In the genomic region with DNA sequence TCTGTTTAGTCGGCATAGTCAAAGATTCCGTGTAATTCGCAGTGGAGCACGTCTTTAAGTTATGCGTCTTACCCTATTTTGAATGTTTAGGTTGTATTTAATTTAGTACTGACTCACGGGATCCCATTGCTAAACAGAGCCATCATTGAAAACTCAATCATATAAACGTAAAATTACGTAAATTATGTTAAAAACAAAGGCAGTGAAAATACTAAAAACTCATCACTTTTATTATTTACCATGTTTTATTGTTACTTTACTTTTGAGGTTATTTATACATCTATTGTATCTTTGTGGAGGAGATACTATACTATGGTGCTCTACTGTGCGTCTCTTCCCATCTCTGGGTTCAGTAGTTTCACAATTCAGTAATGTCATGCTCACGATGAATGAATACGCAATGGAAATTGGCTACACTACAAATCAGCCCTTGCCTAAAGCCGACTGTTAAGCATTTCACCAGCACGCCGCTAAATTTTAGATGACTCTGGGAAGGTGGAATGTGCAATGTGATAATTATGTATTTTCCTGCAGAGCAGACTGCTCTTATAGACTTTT, we compare ENCODE assay signal across 8 cellular contexts. TPM values are rescaled to one million over a fixed set of nuclear protein-coding genes. Genes with fewer than 3 reads are reported as not detected.
DNase-seq lines count a peak whose midpoint lies in the region; ATAC-seq and TF ChIP-seq lines count a peak whose summit lies in the region.

No MANE protein-coding gene starts in this region.

- H3K27ac Mint-ChIP-seq in T-helper 17 cell = peak overlapping the region; percentile 87

- no peaks in the 10 kb centered on the region for H3K9me2 ChIP-seq in DOHH2 (replicated peaks; ENCODE audit: control insufficient read depth, low read length)

- no peak for DNase-seq in Jurkat, Clone E6-1 (ENCODE audit: low read depth, low spot score)
- no peak for DNase-seq in T-helper 17 cell
- no peak for DNase-seq in epithelial cell of prostate (ENCODE audit: low read depth, low spot score)
- no peak for DNase-seq in NCI-H1930 (lab: John Stamatoyannopoulos, UW)
- DNase-seq in germinal center (ENCODE audit: low spot score) = no peak

- peaks cover 46% of the 10 kb centered on the region for H3K79me2 ChIP-seq in DOHH2 (ENCODE audit: control insufficient read depth, low read length)

- H3K36me3 ChIP-seq in DOHH2 (ENCODE audit: control insufficient read depth, low read length) (no peaks in the 10 kb centered on the region), muscle layer of duodenum (ENCODE audit: control insufficient read depth in 1 of 2, insufficient read depth in 2 of 2, low read length in 2 of 2) (peaks cover 0 to 5% of the 10 kb centered on the region in 2 donors)

- peaks cover 8% of the 10 kb centered on the region for H3K4me1 Mint-ChIP-seq in T-helper 17 cell

- H3K9me3 ChIP-seq in DOHH2 (ENCODE audit: control insufficient read depth, insufficient read depth, low read length) (no peaks in the 10 kb centered on the region), T-helper 17 cell (ENCODE audit: control insufficient read depth, low read length, poor library complexity, severe bottlenecking) (no peaks in the 10 kb centered on the region), muscle layer of duodenum (ENCODE audit: control insufficient read depth in 1 of 2, low read length in 2 of 2) (no peaks in the 10 kb centered on the region)

- peak overlapping the region; percentile 90 for H3K27ac ChIP-seq in DOHH2 (ENCODE audit: low read depth, low read length)
- peak overlapping the region; percentile 91 for H3K27ac ChIP-seq in epithelial cell of prostate
- peak overlapping the region; percentile 99 for H3K27ac ChIP-seq in muscle layer of duodenum (ENCODE audit: low read length)

- H3K27me3 Mint-ChIP-seq in T-helper 17 cell = no peaks in the 10 kb centered on the region

- H3F3A ChIP-seq in DOHH2 (ENCODE audit: control insufficient read depth, insufficient read depth) = 0 out of 2 replicates have a peak, but pooled peaks cover 8% of the 10 kb centered on the region

- H3K27me3 ChIP-seq in DOHH2 (ENCODE audit: control insufficient read depth, low read length) (no peaks in the 10 kb centered on the region), muscle layer of duodenum (ENCODE audit: low read depth, low read length) (no peaks in the 10 kb centered on the region)

- H3K4me3 Mint-ChIP-seq in T-helper 17 cell = peak overlapping the region; percentile 87

- TF ChIP-seq CTCF in DOHH2 (IDR thresholded peaks at IDR 0.05; ENCODE audit: low read depth, low read length, poor library complexity, severe bottlenecking) = no peak

- H4K20me1 ChIP-seq in DOHH2 (ENCODE audit: control insufficient read depth, insufficient read depth, low read depth, low read length) = no peaks in the 10 kb centered on the region

- no peak for ATAC-seq in T-helper 17 cell
- ATAC-seq in HG02798 (IDR thresholded peaks at IDR 0.05; ENCODE audit: poor library complexity, unreplicated experiment) = no peak

- peaks cover 15% of the 10 kb centered on the region for H3K4me1 ChIP-seq in DOHH2 (ENCODE audit: control insufficient read depth, low read length)
- H3K4me1 ChIP-seq in muscle layer of duodenum (ENCODE audit: control insufficient read depth in 1 of 2, insufficient read depth in 2 of 2, low read length in 2 of 2) = no peaks in the 10 kb centered on the region

- H3K4me3 ChIP-seq in DOHH2 (ENCODE audit: low read length) (peak overlapping the region; percentile 97), muscle layer of duodenum (ENCODE audit: low read depth in 1 of 2, low read length in 2 of 2) (peak overlapping the region; percentile 69 to 91)
- peak overlapping the region; percentile 84 for H3K4me3 ChIP-seq in Jurkat, Clone E6-1 (ENCODE audit: low read length)

- H3K4me2 ChIP-seq in DOHH2 (ENCODE audit: low read length) = peak overlapping the region; percentile 90

- H3K36me3 Mint-ChIP-seq in T-helper 17 cell (ENCODE audit: low read depth) = no peaks in the 10 kb centered on the region

RNA-seq across cellular contexts. Expression of gene FUNDC2, which starts 0.9 kb away (rescaled TPM):
- 124 TPM for polyA plus RNA-seq in Jurkat, Clone E6-1 (2012; ENCODE audit: insufficient read depth, insufficient read length)
- total RNA-seq in T-helper 17 cell = 10 to 100 TPM; 40.7 to 53.0 TPM

RNA-seq across cellular contexts. Expression of gene F8, which starts 5.1 kb away (rescaled TPM):
- polyA plus RNA-seq in Jurkat, Clone E6-1 (2012; ENCODE audit: insufficient read depth, insufficient read length) = 3.8 TPM
- 1 to 10 TPM; 2.2 to 5.6 TPM for total RNA-seq in T-helper 17 cell

RNA-seq across cellular contexts. Expression of gene CMC4, which starts 43.3 kb away (rescaled TPM):
- 8.8 TPM for polyA plus RNA-seq in Jurkat, Clone E6-1 (2012; ENCODE audit: insufficient read depth, insufficient read length)
- 1 to 10 TPM; 4.3 to 6.9 TPM for total RNA-seq in T-helper 17 cell

RNA-seq across cellular contexts. Expression of gene MTCP1, which starts 43.3 kb away (rescaled TPM):
- 27.2 TPM for polyA plus RNA-seq in Jurkat, Clone E6-1 (2012; ENCODE audit: insufficient read depth, insufficient read length)
- 10 to 100 TPM; 12.2 to 18.0 TPM for total RNA-seq in T-helper 17 cell

RNA-seq across cellular contexts. Expression of gene BRCC3, which starts 43.7 kb away (rescaled TPM):
- 33.2 TPM for polyA plus RNA-seq in Jurkat, Clone E6-1 (2012; ENCODE audit: insufficient read depth, insufficient read length)
- total RNA-seq in T-helper 17 cell = 10 to 100 TPM; 11.1 to 12.4 TPM
